30 cellular contexts compared by ENCODE assay signal in the genomic region with DNA sequence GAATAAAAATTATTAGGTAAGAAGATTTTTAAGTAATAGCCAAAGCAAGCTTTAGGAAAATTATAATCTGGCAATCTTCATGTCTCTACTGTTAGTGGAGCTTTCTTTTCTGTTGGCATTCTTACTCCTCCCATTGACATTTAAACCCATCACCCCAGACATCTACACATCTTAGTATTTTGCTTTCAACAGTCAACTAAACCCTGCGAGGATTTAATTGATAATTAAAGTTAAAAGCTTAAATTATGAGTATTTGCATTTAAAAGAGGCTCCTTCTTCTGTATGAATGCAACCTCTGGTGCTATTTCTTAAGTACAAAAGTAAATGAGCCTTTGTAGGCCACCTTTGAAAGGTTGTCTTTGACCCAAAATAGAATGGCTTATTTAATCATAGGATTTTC.
"Had no signal": no experiment of that assay in that cellular context is flagged by ENCODE, and none has a peak within 500 bp of the region (broad histone marks: within the 10 kb centered on the region; RNA-seq: fewer than 3 reads in every experiment).

No MANE protein-coding gene starts in this region.

- H3K9me3 Mint-ChIP-seq: activated CD4-positive, alpha-beta memory T cell treated with anti-CD3 and anti-CD28 coated beads, Interleukin-2, amount 10 ng/mL, durations not matched to agents 7 days and 5 days; activated CD4-positive, alpha-beta T cell treated with anti-CD3 and anti-CD28 coated beads, Interleukin-2, amount 10 ng/mL, durations not matched to agents 7 days and 5 days; activated naive CD4-positive, alpha-beta T cell treated with anti-CD3 and anti-CD28 coated beads, Interleukin-2, amount 10 ng/mL, durations not matched to agents 7 days and 5 days; activated naive CD4-positive, alpha-beta T cell treated with anti-CD3 and anti-CD28 coated beads, Interleukin-2, amount 50 U/mL, for 72 hours; activated naive CD8-positive, alpha-beta T cell treated with anti-CD3 and anti-CD28 coated beads, Interleukin-2, amount 10 ng/mL, durations not matched to agents 7 days and 5 days; activated T-cell treated with anti-CD3 and anti-CD28 coated beads, Interleukin-2, amount 50 U/mL, for 24 hours; central memory CD8-positive, alpha-beta T cell; WTC11 had no signal

- DNase-seq: activated CD4-positive, alpha-beta memory T cell treated with anti-CD3 and anti-CD28 coated beads, Interleukin-2, amount 10 ng/mL, durations not matched to agents 7 days and 5 days; activated CD4-positive, alpha-beta T cell treated with anti-CD3 and anti-CD28 coated beads for 1 hour; activated CD4-positive, alpha-beta T cell treated with anti-CD3 and anti-CD28 coated beads for 4 hours; activated CD4-positive, alpha-beta T cell treated with anti-CD3 and anti-CD28 coated beads, Interleukin-2, amount 10 ng/mL, durations not matched to agents 7 days and 5 days; activated CD4-positive, alpha-beta T cell treated with anti-CD3 and anti-CD28 coated beads, Interleukin-2, amount 50 U/mL, for 4 hours; activated CD8-positive, alpha-beta memory T cell treated with anti-CD3 and anti-CD28 coated beads, Interleukin-2, amount 50 U/mL, for 48 hours; activated gamma-delta T cell; activated naive CD4-positive, alpha-beta T cell; activated naive CD4-positive, alpha-beta T cell treated with anti-CD3 and anti-CD28 coated beads, Interleukin-2, amount 10 ng/mL, durations not matched to agents 7 days and 5 days; activated naive CD8-positive, alpha-beta T cell treated with anti-CD3 and anti-CD28 coated beads, Interleukin-2, amount 10 ng/mL, durations not matched to agents 7 days and 5 days; activated T-cell treated with anti-CD3 and anti-CD28 coated beads for 4 hours; activated T-cell treated with anti-CD3 and anti-CD28 coated beads, Interleukin-2, amount 50 U/mL, for 24 hours; activated T-cell treated with anti-CD3 and anti-CD28 coated beads, Interleukin-2, amount 50 U/mL, for 72 hours; brain microvascular endothelial cell; cortex of kidney; dermis blood vessel endothelial cell; effector CD4-positive, alpha-beta T cell; foreskin fibroblast; head of caudate nucleus; T-helper 2 cell had no signal

- H3K4me3 ChIP-seq: ascending aorta had no signal

- H3K36me3 ChIP-seq: ascending aorta, brain microvascular endothelial cell had no signal

- H3K27ac ChIP-seq: ascending aorta, brain microvascular endothelial cell, VCaP had no signal

- H3K27ac Mint-ChIP-seq: activated CD4-positive, alpha-beta memory T cell treated with anti-CD3 and anti-CD28 coated beads, Interleukin-2, amount 10 ng/mL, durations not matched to agents 7 days and 5 days; activated CD4-positive, alpha-beta T cell treated with anti-CD3 and anti-CD28 coated beads, Interleukin-2, amount 10 ng/mL, durations not matched to agents 7 days and 5 days; activated naive CD4-positive, alpha-beta T cell treated with anti-CD3 and anti-CD28 coated beads, Interleukin-2, amount 10 ng/mL, durations not matched to agents 7 days and 5 days; activated naive CD4-positive, alpha-beta T cell treated with anti-CD3 and anti-CD28 coated beads, Interleukin-2, amount 50 U/mL, for 72 hours; activated naive CD8-positive, alpha-beta T cell treated with anti-CD3 and anti-CD28 coated beads, Interleukin-2, amount 10 ng/mL, durations not matched to agents 7 days and 5 days; activated T-cell treated with anti-CD3 and anti-CD28 coated beads, Interleukin-2, amount 50 U/mL, for 24 hours; activated T-cell treated with anti-CD3 and anti-CD28 coated beads, Interleukin-2, amount 50 U/mL, for 72 hours; WTC11 had no signal

- H3K27me3 Mint-ChIP-seq: activated CD4-positive, alpha-beta memory T cell treated with anti-CD3 and anti-CD28 coated beads, Interleukin-2, amount 10 ng/mL, durations not matched to agents 7 days and 5 days; activated CD4-positive, alpha-beta T cell treated with anti-CD3 and anti-CD28 coated beads, Interleukin-2, amount 10 ng/mL, durations not matched to agents 7 days and 5 days; activated naive CD4-positive, alpha-beta T cell treated with anti-CD3 and anti-CD28 coated beads, Interleukin-2, amount 10 ng/mL, durations not matched to agents 7 days and 5 days; activated naive CD8-positive, alpha-beta T cell treated with anti-CD3 and anti-CD28 coated beads, Interleukin-2, amount 10 ng/mL, durations not matched to agents 7 days and 5 days; activated T-cell treated with anti-CD3 and anti-CD28 coated beads, Interleukin-2, amount 50 U/mL, for 24 hours; central memory CD8-positive, alpha-beta T cell had no signal

- H3K9me3 ChIP-seq: ascending aorta had no signal

- H3K27me3 ChIP-seq: ascending aorta, brain microvascular endothelial cell had no signal

- H3K4me3 Mint-ChIP-seq: activated CD4-positive, alpha-beta memory T cell treated with anti-CD3 and anti-CD28 coated beads, Interleukin-2, amount 10 ng/mL, durations not matched to agents 7 days and 5 days; activated CD4-positive, alpha-beta T cell treated with anti-CD3 and anti-CD28 coated beads, Interleukin-2, amount 10 ng/mL, durations not matched to agents 7 days and 5 days; activated naive CD4-positive, alpha-beta T cell treated with anti-CD3 and anti-CD28 coated beads, Interleukin-2, amount 10 ng/mL, durations not matched to agents 7 days and 5 days; activated naive CD8-positive, alpha-beta T cell treated with anti-CD3 and anti-CD28 coated beads, Interleukin-2, amount 10 ng/mL, durations not matched to agents 7 days and 5 days; activated T-cell treated with anti-CD3 and anti-CD28 coated beads, Interleukin-2, amount 50 U/mL, for 24 hours; activated T-cell treated with anti-CD3 and anti-CD28 coated beads, Interleukin-2, amount 50 U/mL, for 72 hours; central memory CD8-positive, alpha-beta T cell; WTC11 had no signal

- H3K4me1 ChIP-seq: ascending aorta had no signal

- H3K36me3 Mint-ChIP-seq: activated naive CD4-positive, alpha-beta T cell treated with anti-CD3 and anti-CD28 coated beads, Interleukin-2, amount 10 ng/mL, durations not matched to agents 7 days and 5 days; activated naive CD4-positive, alpha-beta T cell treated with anti-CD3 and anti-CD28 coated beads, Interleukin-2, amount 50 U/mL, for 72 hours; activated naive CD8-positive, alpha-beta T cell treated with anti-CD3 and anti-CD28 coated beads, Interleukin-2, amount 10 ng/mL, durations not matched to agents 7 days and 5 days; WTC11 had no signal

- ATAC-seq: activated naive CD4-positive, alpha-beta T cell treated with anti-CD3 and anti-CD28 coated beads, Interleukin-2, amount 50 U/mL, for 72 hours; activated T-cell treated with anti-CD3 and anti-CD28 coated beads, Interleukin-2, amount 50 U/mL, for 72 hours; esophagus mucosa; WTC11 had no signal

- H3K4me1 Mint-ChIP-seq: activated CD4-positive, alpha-beta memory T cell treated with anti-CD3 and anti-CD28 coated beads, Interleukin-2, amount 10 ng/mL, durations not matched to agents 7 days and 5 days; activated CD4-positive, alpha-beta T cell treated with anti-CD3 and anti-CD28 coated beads, Interleukin-2, amount 10 ng/mL, durations not matched to agents 7 days and 5 days; activated naive CD4-positive, alpha-beta T cell treated with anti-CD3 and anti-CD28 coated beads, Interleukin-2, amount 10 ng/mL, durations not matched to agents 7 days and 5 days; activated naive CD8-positive, alpha-beta T cell treated with anti-CD3 and anti-CD28 coated beads, Interleukin-2, amount 10 ng/mL, durations not matched to agents 7 days and 5 days; central memory CD8-positive, alpha-beta T cell had no signal

- FAIRE-seq: bronchial epithelial cell, colon, endometrium, frontal cortex had no signal
